Comparison of ENCODE assay signal across 1 cellular context in genomic region chr2:36485521-36485920, GRCh38.
TF ChIP-seq lines count a peak whose summit lies in the region.

No MANE protein-coding gene starts in this region.

TF ChIP-seq in A549, 52 proteins besides CTCF, POLR2A, EP300 and RAD21 (continued from another document):
- no peak for TF ChIP-seq HMGXB4 (CRISPR knock-in tag; IDR thresholded peaks at IDR 0.05; ENCODE audit: borderline replicate concordance)
- no peak for TF ChIP-seq CBX2 (IDR thresholded peaks at IDR 0.05; ENCODE audit: borderline replicate concordance, low read depth)
- TF ChIP-seq BCL3 (IDR thresholded peaks at IDR 0.05) = 0 out of 3 replicates have a peak, but pooled peaks have one; percentile 41
- peak; percentile 52 to 85; a peak in 3 of 4 replicates for TF ChIP-seq CEBPB (IDR thresholded peaks at IDR 0.05)
- no peak for TF ChIP-seq RCOR1 (IDR thresholded peaks at IDR 0.05; ENCODE audit: low read depth, low read length)
- TF ChIP-seq ZNF302 (CRISPR knock-in tag; IDR thresholded peaks at IDR 0.05) = no peak
- TF ChIP-seq ESRRA (IDR thresholded peaks at IDR 0.05; ENCODE audit: borderline replicate concordance, low read length) = 0 out of 2 replicates have a peak, but pooled peaks have one; percentile 28
- no peak for TF ChIP-seq SMC3 (IDR thresholded peaks at IDR 0.05)
- TF ChIP-seq JUN (IDR thresholded peaks at IDR 0.05) = peak in 1 of 2 experiments; percentile 59; a peak in 2 of 5 replicates
- no peak for TF ChIP-seq ZFP36 (IDR thresholded peaks at IDR 0.05; ENCODE audit: borderline replicate concordance, partially characterized antibody)
- no peak for TF ChIP-seq HDAC2 (IDR thresholded peaks at IDR 0.05)
- no peak for TF ChIP-seq HOXB13 (CRISPR knock-in tag; IDR thresholded peaks at IDR 0.05; ENCODE audit: low read depth)
- no peak for TF ChIP-seq HES2 (IDR thresholded peaks at IDR 0.05)
- TF ChIP-seq TFCP2L1 (CRISPR knock-in tag; IDR thresholded peaks at IDR 0.05) = no peak
- no peak for TF ChIP-seq BHLHE40 (IDR thresholded peaks at IDR 0.05; ENCODE audit: low read depth, low read length)
- no peak for TF ChIP-seq HEYL (CRISPR knock-in tag; IDR thresholded peaks at IDR 0.05)
- no peak for TF ChIP-seq POLR2AphosphoS2 (conservative IDR thresholded peaks at IDR 0.05; ENCODE audit: low read length)
- peak; percentile 62; the same call in 1 of the 2 replicates for TF ChIP-seq RARB (CRISPR knock-in tag; IDR thresholded peaks at IDR 0.05)
- TF ChIP-seq CHD4 (IDR thresholded peaks at IDR 0.05; ENCODE audit: borderline replicate concordance) = no peak
- no peak for TF ChIP-seq NPAS2 (CRISPR knock-in tag; IDR thresholded peaks at IDR 0.05; ENCODE audit: borderline replicate concordance)
- no peak for TF ChIP-seq EHMT2 (IDR thresholded peaks at IDR 0.05; ENCODE audit: low read depth)
- TF ChIP-seq NFE2L2 (conservative IDR thresholded peaks at IDR 0.05; ENCODE audit: low read length) = no peak
- no peak for TF ChIP-seq SREBF2 (IDR thresholded peaks at IDR 0.05)
- TF ChIP-seq USF2 (IDR thresholded peaks at IDR 0.05) = no peak
- no peak for TF ChIP-seq HOXB5 (CRISPR knock-in tag; IDR thresholded peaks at IDR 0.05)
- no peak for TF ChIP-seq EHF (CRISPR knock-in tag; IDR thresholded peaks at IDR 0.05)
- no peak for TF ChIP-seq ATOH8 (CRISPR knock-in tag; IDR thresholded peaks at IDR 0.05; ENCODE audit: low read depth)
- peak; percentile 34; the same call in 1 of the 2 replicates for TF ChIP-seq FOSL2 (IDR thresholded peaks at IDR 0.05)
- TF ChIP-seq FOSL2 (CRISPR knock-in tag; IDR thresholded peaks at IDR 0.05) = peak; percentile 68
- TF ChIP-seq CHD2 (IDR thresholded peaks at IDR 0.05; ENCODE audit: low read length, partially characterized antibody) = no peak
- peak; percentile 47 for TF ChIP-seq MAX (IDR thresholded peaks at IDR 0.05)
- no peak for TF ChIP-seq MYC (IDR thresholded peaks at IDR 0.05; ENCODE audit: borderline replicate concordance, low read length)
- no peak for TF ChIP-seq RFX5 (IDR thresholded peaks at IDR 0.05)
- peak; percentile 86 for TF ChIP-seq GATA3 (IDR thresholded peaks at IDR 0.05; ENCODE audit: borderline replicate concordance)
- no peak for TF ChIP-seq ZC3H11A (IDR thresholded peaks at IDR 0.05)
- no peak for TF ChIP-seq MAFK (IDR thresholded peaks at IDR 0.05; ENCODE audit: partially characterized antibody)
- no peak for TF ChIP-seq KDM5A (IDR thresholded peaks at IDR 0.05)
- TF ChIP-seq NR3C1 (IDR thresholded peaks at IDR 0.05) = no peak
- TF ChIP-seq PBX3 (IDR thresholded peaks at IDR 0.05) = no peak
- TF ChIP-seq CBX8 (IDR thresholded peaks at IDR 0.05) = no peak
- TF ChIP-seq FOSB (CRISPR knock-in tag; IDR thresholded peaks at IDR 0.05) = no peak
- TF ChIP-seq HOXA7 (CRISPR knock-in tag; IDR thresholded peaks at IDR 0.05) = peak; percentile 75; the same call in 1 of the 2 replicates
- no peak; the same call in 1 of the 2 replicates for TF ChIP-seq FOXS1 (CRISPR knock-in tag; IDR thresholded peaks at IDR 0.05)
- peak; percentile 67 for TF ChIP-seq JUNB (IDR thresholded peaks at IDR 0.05)
